8 cellular contexts compared by ENCODE assay signal in the genomic region with DNA sequence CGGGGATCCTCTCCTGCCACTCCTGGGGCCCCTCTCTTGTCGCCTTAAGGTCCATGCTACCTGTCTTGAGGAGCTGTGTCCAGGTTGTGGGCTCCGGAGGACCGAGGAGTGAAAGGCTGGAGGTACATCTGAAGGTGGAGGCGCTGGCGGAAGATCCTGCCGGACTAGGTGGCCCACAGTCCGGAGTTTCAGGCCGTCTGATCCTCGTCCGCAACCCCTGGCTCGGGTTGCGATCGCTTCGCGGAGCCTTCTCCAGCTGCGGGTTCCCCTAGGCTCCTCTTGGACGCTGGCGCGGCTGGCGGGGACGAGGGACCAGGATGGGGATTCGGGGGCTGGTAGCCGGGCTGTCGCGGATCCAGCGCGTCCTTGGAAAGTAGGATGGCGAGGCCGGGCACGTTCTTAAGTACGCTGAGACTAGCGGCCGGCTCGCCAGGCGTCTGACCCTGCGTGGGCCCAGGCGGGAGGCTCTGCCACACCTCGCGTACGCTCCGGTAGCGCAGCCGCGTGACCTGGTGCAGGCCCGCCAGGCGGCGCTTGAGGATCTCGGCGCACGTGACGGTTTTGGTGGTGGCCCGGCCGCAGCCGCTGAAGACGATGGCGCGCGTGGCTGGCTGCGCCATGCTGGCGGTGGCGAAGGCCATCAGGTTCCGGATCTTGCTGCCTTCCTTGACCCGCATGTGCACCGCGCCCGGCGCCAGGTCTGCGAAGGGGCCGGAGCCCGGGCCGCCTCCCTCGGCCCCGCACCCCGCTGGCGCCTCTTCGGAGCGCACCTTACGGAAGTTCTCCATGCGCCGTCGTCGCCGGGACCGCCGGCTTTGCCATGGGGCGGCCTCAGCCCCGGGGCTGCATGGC. TPM values are rescaled to one million over a fixed set of nuclear protein-coding genes. Genes with fewer than 3 reads are reported as not detected.
DNase-seq lines count a peak whose midpoint lies in the region; ATAC-seq and TF ChIP-seq lines count a peak whose summit lies in the region.

No MANE protein-coding gene starts in this region.

- H3K9me3 ChIP-seq in OCI-LY1 (ENCODE audit: low read length) = no peaks in the 10 kb centered on the region
- H3K9me3 ChIP-seq in tibial artery = no peaks in the 10 kb centered on the region

- peaks cover 39% of the 10 kb centered on the region for H3K4me1 ChIP-seq in OCI-LY1 (ENCODE audit: insufficient read depth, low read length, severe bottlenecking)
- peaks cover 4 to 52% (median 37%) of the 10 kb centered on the region in 4 donors for H3K4me1 ChIP-seq in tibial artery

- peak overlapping the region; percentile 83 for H3K4me3 Mint-ChIP-seq in osteocyte (ENCODE audit: unreplicated experiment)

- H3K27ac ChIP-seq in OCI-LY1 (ENCODE audit: low read depth, low read length, poor library complexity, severe bottlenecking) = peak overlapping the region; percentile 6
- H3K27ac ChIP-seq in tibial artery = peak overlapping the region; percentile 77 to 93

- H3K27me3 ChIP-seq in OCI-LY1 (ENCODE audit: insufficient read depth, low read length) (no peaks in the 10 kb centered on the region), tibial artery (no peaks in the 10 kb centered on the region)

- ATAC-seq in GM18502 (IDR thresholded peaks at IDR 0.05; ENCODE audit: poor library complexity, unreplicated experiment) (peak; percentile 53), HG02885 (IDR thresholded peaks at IDR 0.05; ENCODE audit: poor library complexity, unreplicated experiment) (peak; percentile 53)

- H3K9me3 Mint-ChIP-seq in osteocyte (ENCODE audit: unreplicated experiment) = no peaks in the 10 kb centered on the region

- peak overlapping the region; percentile 60 for H3K4me3 ChIP-seq in OCI-LY1 (ENCODE audit: low read depth, low read length, poor library complexity, severe bottlenecking)
- H3K4me3 ChIP-seq in tibial artery = peak overlapping the region; percentile 60 to 83

- DNase-seq in activated naive CD4-positive, alpha-beta T cell (lab: John Stamatoyannopoulos, UW) = peak; percentile 38 to 62 (median 40)
- DNase-seq in germinal center (ENCODE audit: low spot score) = peak; percentile 73
- peak; percentile 92 for DNase-seq in osteocyte (ENCODE audit: extremely low spot score, unreplicated experiment)
- peak; percentile 84 to 89 for DNase-seq in tibial artery
- DNase-seq in OCI-M1 (lab: John Stamatoyannopoulos, UW) = no peak

- H3K4me1 Mint-ChIP-seq in osteocyte (ENCODE audit: unreplicated experiment) = peaks cover 46% of the 10 kb centered on the region

- no peak overlapping the region for H2AFZ ChIP-seq in OCI-LY1 (ENCODE audit: low read length)

- no peaks in the 10 kb centered on the region for H3F3A ChIP-seq in OCI-LY1 (ENCODE audit: insufficient read depth, low read length)

- TF ChIP-seq CTCF in OCI-LY1 (IDR thresholded peaks at IDR 0.05; ENCODE audit: low read length) (peak; percentile 45), osteocyte (IDR thresholded peaks at IDR 0.05) (peak; percentile 64), tibial artery (IDR thresholded peaks at IDR 0.05) (peak; percentile 35 to 53)

- H3K27me3 Mint-ChIP-seq in osteocyte (ENCODE audit: unreplicated experiment) = no peaks in the 10 kb centered on the region

- H3K9ac ChIP-seq in OCI-LY1 (ENCODE audit: low read length) = peak overlapping the region; percentile 73

- peak overlapping the region; percentile 77 for H3K4me2 ChIP-seq in OCI-LY1 (ENCODE audit: low read length)

- H3K27ac Mint-ChIP-seq in osteocyte (ENCODE audit: unreplicated experiment) = peak overlapping the region; percentile 47

- no peaks in the 10 kb centered on the region for H3K9me2 ChIP-seq in OCI-LY1 (ENCODE audit: low read depth, low read length)

- intact Hi-C loops in tibial artery (cut with DNase I; ENCODE audit: low total_unique reads) = loop anchor here (2.0 to 10.0 kb wide), 4 partner anchors 43 to 321 kb away; no protein-coding TSS in a partner anchor

- H3K36me3 ChIP-seq in OCI-LY1 (ENCODE audit: insufficient read depth, low read length) = no peaks in the 10 kb centered on the region
- H3K36me3 ChIP-seq in tibial artery = no peaks in the 10 kb centered on the region

- no peaks in the 10 kb centered on the region for H3K36me3 Mint-ChIP-seq in osteocyte (ENCODE audit: unreplicated experiment)

- H4K20me1 ChIP-seq in OCI-LY1 (ENCODE audit: insufficient read depth, low read length) = no peaks in the 10 kb centered on the region

- H3K79me2 ChIP-seq in OCI-LY1 (ENCODE audit: insufficient read depth, low read length) = peaks cover 4% of the 10 kb centered on the region; the same call in 1 of the 2 replicates

RNA-seq across cellular contexts. Expression of gene RPP25, which starts 0.6 kb away (rescaled TPM):
- total RNA-seq in osteocyte = 19.8 and 20.1 TPM in 2 replicates

RNA-seq across cellular contexts. Expression of gene COX5A, which starts 18.1 kb away (rescaled TPM):
- 152 and 154 TPM in 2 replicates for total RNA-seq in osteocyte

RNA-seq across cellular contexts. Expression of gene SCAMP5, which starts 39.3 kb away (rescaled TPM):
- total RNA-seq in osteocyte = 23.5 and 24.1 TPM in 2 replicates

RNA-seq across cellular contexts. Expression of gene FAM219B, which starts 49.4 kb away (rescaled TPM):
- total RNA-seq in osteocyte = 70.4 and 76.5 TPM in 2 replicates
